Comparison of ENCODE assay signal across 8 cellular contexts in the genomic region with DNA sequence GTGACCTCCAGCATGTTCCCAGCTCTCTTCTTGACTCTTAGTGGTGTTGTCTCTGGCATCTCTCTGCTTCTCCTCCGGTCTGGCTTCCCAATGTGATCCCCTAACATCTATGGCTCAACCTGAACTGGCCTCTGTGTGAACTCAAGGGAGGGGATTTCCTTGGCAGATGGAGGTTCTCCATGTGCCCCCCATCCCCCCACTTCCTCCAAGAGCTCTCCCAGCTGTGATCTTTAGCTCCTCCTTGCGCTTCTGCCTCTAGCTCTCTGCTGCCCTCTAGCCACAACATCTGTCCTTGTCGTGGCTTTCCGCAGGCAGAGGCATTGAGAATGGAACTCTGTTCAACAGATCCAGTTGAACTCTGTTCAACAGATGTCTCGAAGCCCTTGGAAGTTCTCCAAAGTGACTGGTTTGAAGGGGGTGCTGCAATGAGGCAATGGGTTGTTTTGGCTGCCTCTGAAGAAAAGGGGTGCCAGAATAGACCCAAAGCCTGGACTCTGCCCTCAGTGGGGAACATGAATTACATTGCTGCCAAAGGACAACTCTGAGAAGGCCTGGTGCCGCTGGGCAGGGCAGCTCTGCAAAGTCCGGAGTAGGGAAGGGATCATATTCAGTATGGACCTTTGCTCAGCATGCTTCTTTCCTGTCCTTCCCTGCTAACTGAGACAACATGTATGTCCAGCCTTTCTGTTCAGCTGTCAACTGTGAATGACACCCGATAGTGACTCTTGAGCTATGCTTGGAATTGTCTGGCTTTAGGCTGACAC.
DNase-seq lines count a peak whose midpoint lies in the region; ATAC-seq and TF ChIP-seq lines count a peak whose summit lies in the region.

No MANE protein-coding gene starts in this region.

- peaks cover 42% of the 10 kb centered on the region for H3K27me3 Mint-ChIP-seq in activated naive CD8-positive, alpha-beta T cell treated with anti-CD3 and anti-CD28 coated beads for 36 hours

- H3K4me3 Mint-ChIP-seq in activated naive CD8-positive, alpha-beta T cell treated with anti-CD3 and anti-CD28 coated beads for 36 hours: peak overlapping the region; percentile 1

- peak overlapping the region; percentile 19; the same call in 1 of the 2 replicates for H2AFZ ChIP-seq in MM.1S (ENCODE audit: low read length)

- H4K20me1 ChIP-seq in MM.1S (ENCODE audit: insufficient read depth, low read length): no peaks in the 10 kb centered on the region

- peaks cover 4% of the 10 kb centered on the region; the same call in 1 of the 2 replicates for H3K4me1 ChIP-seq in MM.1S (ENCODE audit: low read length)
- H3K4me1 ChIP-seq in cardiac muscle cell (ENCODE audit: low read depth): no peaks in the 10 kb centered on the region

- H3K4me2 ChIP-seq in MM.1S (ENCODE audit: low read depth, low read length): peak overlapping the region; percentile 43

- H3K4me3 ChIP-seq in H7 (ENCODE audit: insufficient read depth, low read depth, low read length) (no peak overlapping the region), MM.1S (ENCODE audit: low read length) (no peak overlapping the region), cardiac muscle cell (no peak overlapping the region)

- peaks cover 2% of the 10 kb centered on the region for H3K36me3 Mint-ChIP-seq in activated naive CD8-positive, alpha-beta T cell treated with anti-CD3 and anti-CD28 coated beads for 36 hours

- H3K27me3 ChIP-seq in H7 (ENCODE audit: control insufficient read depth, insufficient read depth, low read length): no peaks in the 10 kb centered on the region
- no peaks in the 10 kb centered on the region for H3K27me3 ChIP-seq in MM.1S (replicated peaks; ENCODE audit: insufficient read depth, low read length)
- no peaks in the 10 kb centered on the region for H3K27me3 ChIP-seq in cardiac muscle cell

- H3K79me2 ChIP-seq in MM.1S (ENCODE audit: low read length): no peaks in the 10 kb centered on the region

- no peaks in the 10 kb centered on the region for H3F3A ChIP-seq in MM.1S (ENCODE audit: insufficient read depth, low read length)

- no peaks in the 10 kb centered on the region for H3K9me2 ChIP-seq in MM.1S (replicated peaks; ENCODE audit: insufficient read depth, low read length)

- DNase-seq in Daoy (ENCODE audit: low read depth): peak; percentile 92
- peak; percentile 70 for DNase-seq in H7
- DNase-seq in MM.1S: peak; percentile 81
- peak; percentile 74 for DNase-seq in activated naive CD8-positive, alpha-beta T cell treated with anti-CD3 and anti-CD28 coated beads for 36 hours
- DNase-seq in cardiac muscle cell (ENCODE audit: low read depth in 1 of 2, low spot score in 1 of 2): peak; percentile 78 to 100
- DNase-seq in retina: peak; percentile 29
- no peak for DNase-seq in cortex of kidney (lab: John Stamatoyannopoulos, UW)

- peak overlapping the region; percentile 10 for H3K27ac Mint-ChIP-seq in activated naive CD8-positive, alpha-beta T cell treated with anti-CD3 and anti-CD28 coated beads for 36 hours

- TF ChIP-seq CTCF in MM.1S (IDR thresholded peaks at IDR 0.05; ENCODE audit: low read length): peak; percentile 96
- TF ChIP-seq CTCF in cardiac muscle cell (IDR thresholded peaks at IDR 0.05; ENCODE audit: low read depth, low read length): peak; percentile 96

- peaks cover 1% of the 10 kb centered on the region for H3K9me3 Mint-ChIP-seq in activated naive CD8-positive, alpha-beta T cell treated with anti-CD3 and anti-CD28 coated beads for 36 hours

- peaks cover 3% of the 10 kb centered on the region for H3K4me1 Mint-ChIP-seq in activated naive CD8-positive, alpha-beta T cell treated with anti-CD3 and anti-CD28 coated beads for 36 hours

- H3K36me3 ChIP-seq in H7 (replicated peaks; ENCODE audit: control insufficient read depth, insufficient read depth, low read length): no peaks in the 10 kb centered on the region
- no peaks in the 10 kb centered on the region for H3K36me3 ChIP-seq in MM.1S (replicated peaks; ENCODE audit: insufficient read depth, low read length)
- H3K36me3 ChIP-seq in cardiac muscle cell: no peaks in the 10 kb centered on the region

- H3K27ac ChIP-seq in MM.1S (ENCODE audit: low read length) (no peak overlapping the region), cardiac muscle cell (no peak overlapping the region)

- H3K9ac ChIP-seq in MM.1S (ENCODE audit: low read length): no peak overlapping the region

- peak; percentile 97 for ATAC-seq in SK-N-SH treated with all-trans-retinoic acid at 6 μM for 48 hours

- H3K9me3 ChIP-seq in MM.1S (replicated peaks; ENCODE audit: insufficient read depth, low read length) (no peaks in the 10 kb centered on the region), cardiac muscle cell (ENCODE audit: low read depth) (no peaks in the 10 kb centered on the region)

TF ChIP-seq in SK-N-SH treated with all-trans-retinoic acid at 6 μM for 48 hours, 23 proteins besides CTCF, POLR2A, EP300 and RAD21:
- TF ChIP-seq RARB (CRISPR knock-in tag; IDR thresholded peaks at IDR 0.05): no peak
- TF ChIP-seq ZNF70 (CRISPR knock-in tag; IDR thresholded peaks at IDR 0.05): peak; percentile 59; the same call in 1 of the 2 replicates
